1 cellular context compared by ENCODE assay signal in genomic region chr12:24025153-24025798, GRCh38.
TF ChIP-seq lines count a peak whose summit lies in the region.

No MANE protein-coding gene starts in this region.

TF ChIP-seq in GM23338, 12 proteins besides CTCF, POLR2A, EP300 and RAD21 (continued from another document):
- no peak for TF ChIP-seq ZNF462 (CRISPR knock-in tag; IDR thresholded peaks at IDR 0.05)
- TF ChIP-seq ZNF114 (CRISPR knock-in tag; IDR thresholded peaks at IDR 0.05), result no peak
- TF ChIP-seq EZH2phosphoT487 (IDR thresholded peaks at IDR 0.05; ENCODE audit: unreplicated experiment), result no peak
- TF ChIP-seq CREB1 (CRISPR knock-in tag; IDR thresholded peaks at IDR 0.05; ENCODE audit: low read depth), result no peak
- no peak for TF ChIP-seq JUNB (IDR thresholded peaks at IDR 0.05; ENCODE audit: unreplicated experiment)
- TF ChIP-seq NANOG (IDR thresholded peaks at IDR 0.05; ENCODE audit: borderline replicate concordance), result no peak
